Comparison of ENCODE assay signal across 2 cellular contexts in genomic region chr14:60561845-60562746, GRCh38.
TF ChIP-seq lines count a peak whose summit lies in the region.

No MANE protein-coding gene starts in this region.

TF ChIP-seq in GM23338, 12 proteins besides CTCF, POLR2A, EP300 and RAD21:
- no peak for TF ChIP-seq ZNF462 (CRISPR knock-in tag; IDR thresholded peaks at IDR 0.05)
- TF ChIP-seq EZH2phosphoT487 (IDR thresholded peaks at IDR 0.05; ENCODE audit: unreplicated experiment), result no peak
- no peak for TF ChIP-seq JUNB (IDR thresholded peaks at IDR 0.05; ENCODE audit: unreplicated experiment)
- TF ChIP-seq ETS1 (IDR thresholded peaks at IDR 0.05), result no peak
- no peak for TF ChIP-seq REST (IDR thresholded peaks at IDR 0.05; ENCODE audit: unreplicated experiment)
- TF ChIP-seq POLR2AphosphoS5 (IDR thresholded peaks at IDR 0.05; ENCODE audit: low read depth), result no peak
- TF ChIP-seq STAT1 (IDR thresholded peaks at IDR 0.05; ENCODE audit: unreplicated experiment), result no peak
- no peak for TF ChIP-seq ZNF331 (CRISPR knock-in tag; IDR thresholded peaks at IDR 0.05; ENCODE audit: low read depth)
- no peak for TF ChIP-seq NANOG (IDR thresholded peaks at IDR 0.05; ENCODE audit: borderline replicate concordance)
- TF ChIP-seq ZNF114 (CRISPR knock-in tag; IDR thresholded peaks at IDR 0.05), result no peak
- TF ChIP-seq EZH2 (IDR thresholded peaks at IDR 0.05; ENCODE audit: low read depth, unreplicated experiment), result no peak
- TF ChIP-seq CREB1 (CRISPR knock-in tag; IDR thresholded peaks at IDR 0.05; ENCODE audit: low read depth), result no peak

TF ChIP-seq in H1, 55 proteins besides CTCF, POLR2A, EP300 and RAD21 (continued from another document):
- no peak for TF ChIP-seq CHD7 (IDR thresholded peaks at IDR 0.05; ENCODE audit: insufficient replicate concordance, low read length)
TF ChIP-seq in H1: peak in this region for 1.
